In the genomic region with DNA sequence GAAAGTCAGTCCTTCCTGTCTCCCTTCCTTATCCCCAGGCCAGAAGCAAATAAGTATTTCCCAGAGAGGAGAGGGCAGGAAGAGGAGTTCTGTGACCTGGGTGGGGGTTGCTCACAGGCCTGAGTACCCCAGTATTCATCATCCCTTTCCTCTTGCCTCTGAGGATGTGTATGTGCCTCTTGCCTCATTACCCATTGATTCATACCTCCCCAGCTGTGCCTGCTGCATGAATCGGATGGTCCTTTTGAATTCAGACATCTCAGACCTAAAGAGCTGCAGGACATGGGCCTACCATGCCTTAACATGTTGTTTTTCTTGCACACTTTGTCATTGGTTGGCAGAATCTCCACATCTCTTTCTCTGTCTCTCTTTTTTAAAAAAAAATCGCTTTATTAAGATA, we compare ENCODE assay signal across 16 cellular contexts.
DNase-seq lines count a peak whose midpoint lies in the region; ATAC-seq lines count a peak whose summit lies in the region.
"Had no signal": no experiment of that assay in that cellular context is flagged by ENCODE, and none has a peak within 500 bp of the region (broad histone marks: within the 10 kb centered on the region; RNA-seq: fewer than 3 reads in every experiment).

No MANE protein-coding gene starts in this region.

- peak; percentile 10 for DNase-seq in GM23248
- peak; percentile 8 for DNase-seq in RKO (ENCODE audit: low spot score)
- no peak for DNase-seq in epithelial cell of prostate (ENCODE audit: low read depth, low spot score)
- DNase-seq in T-cell: no peak
- no peak for DNase-seq in natural killer cell treated with Interleukin-12 subunit alpha and Interleukin-12 subunit beta and Interleukin-15 and Interleukin-18, amount 100 ng/mL, for 72 hours (ENCODE audit: low spot score)
- DNase-seq: CD4-positive, alpha-beta memory T cell; DMS79; MG63; NCI-H1694 treated with DMSO at 0.1 percent for 48 hours; NCI-H2171; Peyer's patch; SHP77 treated with DMSO at 0.1 percent for 48 hours had no signal

- H3K4me3 ChIP-seq in GM23248 (no peak overlapping the region), subcutaneous abdominal adipose tissue (ENCODE audit: low read depth in 1 of 5, low read length in 5 of 5) (no peak overlapping the region)
- H3K4me3 ChIP-seq: K562, MG63, Peyer's patch had no signal

- CTCF ChIA-PET in T-cell (lab: Charles Lee): no interaction called here

- no peaks in the 10 kb centered on the region for H3F3A ChIP-seq in GM23248 (ENCODE audit: insufficient read depth)

- H3K27ac Mint-ChIP-seq in T-cell: no peak overlapping the region
- H3K27ac Mint-ChIP-seq in natural killer cell treated with Interleukin-12 subunit alpha and Interleukin-12 subunit beta and Interleukin-15 and Interleukin-18, amount 100 ng/mL, for 72 hours: no peak overlapping the region
- H3K27ac Mint-ChIP-seq: B cell; CD4-positive, alpha-beta memory T cell had no signal

- H4K20me1 ChIP-seq in GM23248 (ENCODE audit: insufficient read depth): no peaks in the 10 kb centered on the region

- H3K4me3 Mint-ChIP-seq in T-cell: no peak overlapping the region
- no peak overlapping the region for H3K4me3 Mint-ChIP-seq in natural killer cell treated with Interleukin-12 subunit alpha and Interleukin-12 subunit beta and Interleukin-15 and Interleukin-18, amount 100 ng/mL, for 72 hours
- H3K4me3 Mint-ChIP-seq: B cell; CD4-positive, alpha-beta memory T cell had no signal

- H3K9me2 ChIP-seq in GM23248 (ENCODE audit: insufficient read depth): no peaks in the 10 kb centered on the region

- peaks cover 4 to 6% of the 10 kb centered on the region in 2 donors for H3K27me3 Mint-ChIP-seq in T-cell
- peaks cover 0 to 2% of the 10 kb centered on the region in 2 donors for H3K27me3 Mint-ChIP-seq in natural killer cell treated with Interleukin-12 subunit alpha and Interleukin-12 subunit beta and Interleukin-15 and Interleukin-18, amount 100 ng/mL, for 72 hours

- POLR2A ChIA-PET in T-cell (lab: Charles Lee): no interaction called here

- no peak for ATAC-seq in HG02678 (IDR thresholded peaks at IDR 0.05; ENCODE audit: unreplicated experiment)
- ATAC-seq in T-cell (replicated peaks in 1 of 4): no peak
- ATAC-seq in natural killer cell treated with Interleukin-12 subunit alpha and Interleukin-12 subunit beta and Interleukin-15 and Interleukin-18, amount 100 ng/mL, for 72 hours: no peak
- ATAC-seq: K562 had no signal

- no peaks in the 10 kb centered on the region for H3K36me3 ChIP-seq in GM23248 (ENCODE audit: low read depth)
- no peaks in the 10 kb centered on the region for H3K36me3 ChIP-seq in subcutaneous abdominal adipose tissue (ENCODE audit: control insufficient read depth in 5 of 5, insufficient read depth in 5 of 5, low read length in 5 of 5)
- H3K36me3 ChIP-seq: MG63, Peyer's patch had no signal

- no peaks in the 10 kb centered on the region for H3K36me3 Mint-ChIP-seq in T-cell
- no peaks in the 10 kb centered on the region for H3K36me3 Mint-ChIP-seq in natural killer cell treated with Interleukin-12 subunit alpha and Interleukin-12 subunit beta and Interleukin-15 and Interleukin-18, amount 100 ng/mL, for 72 hours
- H3K36me3 Mint-ChIP-seq: CD4-positive, alpha-beta memory T cell had no signal

- peaks cover 6 to 9% (median 7%) of the 10 kb centered on the region in 3 donors for H3K4me1 Mint-ChIP-seq in T-cell
- peaks cover 0 to 2% of the 10 kb centered on the region in 2 donors for H3K4me1 Mint-ChIP-seq in natural killer cell treated with Interleukin-12 subunit alpha and Interleukin-12 subunit beta and Interleukin-15 and Interleukin-18, amount 100 ng/mL, for 72 hours (ENCODE audit: low read depth in 2 of 2)
- H3K4me1 Mint-ChIP-seq: B cell had no signal

- H3K79me2 ChIP-seq in GM23248 (ENCODE audit: insufficient read depth): no peaks in the 10 kb centered on the region

- H3K9me3 Mint-ChIP-seq in T-cell: no peaks in the 10 kb centered on the region
- no peaks in the 10 kb centered on the region for H3K9me3 Mint-ChIP-seq in natural killer cell treated with Interleukin-12 subunit alpha and Interleukin-12 subunit beta and Interleukin-15 and Interleukin-18, amount 100 ng/mL, for 72 hours

- H3K27ac ChIP-seq in GM23248 (no peak overlapping the region), epithelial cell of prostate (peak overlapping the region; percentile 0), subcutaneous abdominal adipose tissue (ENCODE audit: low read depth, low read length) (peak overlapping the region; percentile 24)
- H3K27ac ChIP-seq: Peyer's patch had no signal

- 26 to 27% methylated on average over 2 of the region's 2 CpGs for WGBS in GM23248 (ENCODE audit: low coverage in 1 of 2, low lambda C conversion rate in 2 of 2, missing lambda C conversion rate in 2 of 2), 2 experiments

- in situ Hi-C loops in GM23248 (cut with MboI): no loop called here

- H3K4me2 ChIP-seq in GM23248 (ENCODE audit: unreplicated experiment): no peak overlapping the region

- no peak overlapping the region for H3K9ac ChIP-seq in GM23248
- no peak overlapping the region for H3K9ac ChIP-seq in subcutaneous abdominal adipose tissue (ENCODE audit: low read length in 5 of 5)

- H2AFZ ChIP-seq in GM23248: no peak overlapping the region

- H3K4me1 ChIP-seq in GM23248 (ENCODE audit: insufficient read depth) (no peaks in the 10 kb centered on the region), subcutaneous abdominal adipose tissue (ENCODE audit: control insufficient read depth in 5 of 5, insufficient read depth in 5 of 5, low read length in 5 of 5) (peaks cover 0 to 28% (median 13%) of the 10 kb centered on the region in 5 donors)
- H3K4me1 ChIP-seq: Peyer's patch had no signal

- H3K9me3 ChIP-seq in GM23248 (ENCODE audit: low read depth) (no peaks in the 10 kb centered on the region), subcutaneous abdominal adipose tissue (ENCODE audit: control insufficient read depth in 5 of 5, low read length in 5 of 5) (no peaks in the 10 kb centered on the region)
- H3K9me3 ChIP-seq: MG63, Peyer's patch had no signal

- H3K27me3 ChIP-seq in GM23248 (replicated peaks; ENCODE audit: insufficient read depth) (no peaks in the 10 kb centered on the region; the same call in none of the 2 replicates), subcutaneous abdominal adipose tissue (ENCODE audit: control insufficient read depth in 5 of 5, insufficient read depth in 4 of 5, low read length in 5 of 5) (no peaks in the 10 kb centered on the region)
- H3K27me3 ChIP-seq: MG63, Peyer's patch had no signal

Comparison
In these comparisons a context has a peak if more than half of its experiments do, and no peak if none do; other contexts are left out.
1. DNase-seq: peak in GM23248 (single experiment) and RKO (single experiment); none in epithelial cell of prostate (single experiment), T-cell (0 of 34) and natural killer cell treated with Interleukin-12 subunit alpha and Interleukin-12 subunit beta and Interleukin-15 and Interleukin-18, amount 100 ng/mL, for 72 hours (single experiment).